Comparison of ENCODE assay signal across 18 cellular contexts in the genomic region with DNA sequence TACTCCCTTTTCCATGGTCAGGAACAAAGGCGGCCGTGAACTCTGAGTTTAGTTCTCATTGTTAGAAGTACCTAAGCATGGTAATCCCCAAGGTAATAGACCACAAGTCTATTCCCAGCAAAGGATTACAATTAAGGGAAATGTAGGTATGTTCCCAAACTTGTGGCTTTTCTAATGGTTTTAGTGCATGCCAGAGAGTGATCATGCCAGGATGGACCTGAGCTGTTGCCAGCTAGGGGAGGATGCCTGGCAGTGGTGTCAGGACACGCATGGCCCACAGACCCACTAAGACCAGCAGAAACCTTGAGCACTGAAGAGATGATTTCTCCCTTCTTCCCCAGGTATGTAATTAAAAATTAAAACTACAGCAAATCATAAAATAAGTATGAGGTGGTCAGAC.
"Had no signal": no experiment of that assay in that cellular context is flagged by ENCODE, and none has a peak within 500 bp of the region (broad histone marks: within the 10 kb centered on the region; RNA-seq: fewer than 3 reads in every experiment).

No MANE protein-coding gene starts in this region.

- H3K4me3 Mint-ChIP-seq: activated T-cell treated with anti-CD3 and anti-CD28 coated beads, Interleukin-2, amount 50 U/mL, for 4 hours; central memory CD8-positive, alpha-beta T cell; nephron progenitor cell had no signal

- H3K27me3 Mint-ChIP-seq: central memory CD8-positive, alpha-beta T cell had no signal

- H3K9me3 ChIP-seq: adrenal gland, esophagus squamous epithelium, right lobe of liver, thoracic aorta, upper lobe of right lung had no signal

- H3K27me3 ChIP-seq: adrenal gland, brain microvascular endothelial cell, esophagus squamous epithelium, right lobe of liver, upper lobe of right lung had no signal

- H3K4me1 ChIP-seq: right lobe of liver had no signal

- H3K9me3 Mint-ChIP-seq: activated T-cell treated with anti-CD3 and anti-CD28 coated beads, Interleukin-2, amount 50 U/mL, for 4 hours; central memory CD8-positive, alpha-beta T cell; nephron progenitor cell had no signal

- H3K4me3 ChIP-seq: adrenal gland, coronary artery, esophagus squamous epithelium, right lobe of liver, thoracic aorta, upper lobe of right lung had no signal

- ATAC-seq: activated T-cell treated with anti-CD3 and anti-CD28 coated beads, Interleukin-2, amount 50 U/mL, for 4 hours; right lobe of liver; upper lobe of right lung had no signal

- H3K27ac Mint-ChIP-seq: nephron progenitor cell had no signal

- H3K27ac ChIP-seq: adrenal gland, brain microvascular endothelial cell, coronary artery, esophagus squamous epithelium, right lobe of liver, thoracic aorta, upper lobe of right lung had no signal

- H3K36me3 ChIP-seq: adrenal gland, brain microvascular endothelial cell, esophagus squamous epithelium, right lobe of liver, thoracic aorta, upper lobe of right lung had no signal

- DNase-seq: activated CD4-positive, alpha-beta T cell treated with anti-CD3 and anti-CD28 coated beads, Interleukin-2, amount 50 U/mL, for 1 hour; activated effector memory CD4-positive, alpha-beta T cell treated with anti-CD3 and anti-CD28 coated beads, Interleukin-2, amount 50 U/mL, for 16 hours; activated T-cell treated with anti-CD3 and anti-CD28 coated beads, Interleukin-2, amount 50 U/mL, for 4 hours; adrenal gland; brain microvascular endothelial cell; effector CD4-positive, alpha-beta T cell; esophagus squamous epithelium; foreskin melanocyte; head of caudate nucleus; immature natural killer cell; mesendoderm; nephron progenitor cell; occipital lobe; right lobe of liver; upper lobe of right lung had no signal

- H3K4me1 Mint-ChIP-seq: nephron progenitor cell had no signal
